8 cellular contexts compared by ENCODE assay signal in the genomic region with DNA sequence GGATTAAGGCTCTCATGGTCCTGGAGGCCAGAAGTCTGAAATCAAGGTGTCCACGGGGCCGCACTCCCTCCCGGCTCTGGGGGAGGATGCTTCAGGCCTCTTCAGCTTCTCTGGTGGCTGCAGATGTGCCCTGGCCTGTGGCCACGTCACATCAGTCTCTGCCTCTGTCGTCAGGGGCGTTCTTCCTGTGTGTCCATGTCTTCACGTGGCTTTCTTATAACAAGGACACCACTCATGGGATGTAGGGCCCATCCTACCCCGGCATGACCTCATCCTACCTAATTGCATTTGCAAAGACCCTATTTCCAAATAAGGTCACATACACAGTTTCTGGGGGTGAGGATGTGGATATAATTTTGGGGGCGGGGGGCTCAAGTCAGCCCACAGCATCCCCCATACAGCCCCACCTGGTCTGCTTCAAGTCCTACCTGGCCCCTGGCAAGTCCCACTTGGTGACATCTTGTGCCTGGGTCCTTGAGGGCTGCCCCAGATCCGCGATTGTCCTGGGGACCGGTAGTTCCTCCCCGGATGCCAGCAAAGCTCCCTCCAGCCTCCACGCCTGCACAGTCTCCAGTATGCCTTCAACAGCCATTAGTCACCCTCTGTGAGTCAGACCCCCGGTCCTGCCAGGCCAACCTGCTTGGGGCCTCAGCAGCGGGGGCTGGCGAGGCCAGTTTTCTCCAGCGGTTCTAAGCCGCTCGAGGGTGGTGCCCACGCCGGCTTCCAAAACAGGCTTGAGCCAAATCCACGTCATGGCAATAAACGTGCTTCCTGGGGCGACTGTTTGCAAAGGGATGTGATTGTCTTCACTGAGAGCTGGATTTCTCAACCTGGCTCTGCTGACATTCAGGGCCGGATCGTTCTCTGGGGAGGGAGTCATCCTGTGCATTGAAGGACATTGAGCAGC. TPM values are rescaled to one million over a fixed set of nuclear protein-coding genes. Genes with fewer than 3 reads are reported as not detected.
DNase-seq lines count a peak whose midpoint lies in the region; ATAC-seq and TF ChIP-seq lines count a peak whose summit lies in the region.

No MANE protein-coding gene starts in this region.

- peaks cover 29% of the 10 kb centered on the region for H3K36me3 Mint-ChIP-seq in activated CD8-positive, alpha-beta T cell treated with anti-CD3 and anti-CD28 coated beads for 36 hours (ENCODE audit: low read depth)

- H3K27me3 Mint-ChIP-seq in activated CD8-positive, alpha-beta T cell treated with anti-CD3 and anti-CD28 coated beads for 36 hours = no peaks in the 10 kb centered on the region

- peaks cover 42% of the 10 kb centered on the region for H3K4me1 Mint-ChIP-seq in activated CD8-positive, alpha-beta T cell treated with anti-CD3 and anti-CD28 coated beads for 36 hours (ENCODE audit: low read depth)

- peak; percentile 65 for ATAC-seq in activated CD8-positive, alpha-beta T cell treated with anti-CD3 and anti-CD28 coated beads for 36 hours
- peak; percentile 71 for ATAC-seq in Right ventricle myocardium superior (ENCODE audit: poor library complexity)

- POLR2A ChIA-PET in activated CD8-positive, alpha-beta T cell treated with anti-CD3 and anti-CD28 coated beads for 36 hours (lab: Charles Lee) = interaction anchor here (1.5 to 2.0 kb wide), 2 partner anchors 18 to 21 kb away, joined by 3 to 7 read pairs; no protein-coding TSS in a partner anchor

- no peak overlapping the region for H3K27ac Mint-ChIP-seq in activated CD8-positive, alpha-beta T cell treated with anti-CD3 and anti-CD28 coated beads for 36 hours

- TF ChIP-seq CTCF in AG09319 (IDR thresholded peaks at IDR 0.05; ENCODE audit: low read depth, low read length) = no peak
- no peak for TF ChIP-seq CTCF in activated CD8-positive, alpha-beta T cell treated with anti-CD3 and anti-CD28 coated beads for 36 hours (IDR thresholded peaks at IDR 0.05)

- DNase-seq in AG09319 (ENCODE audit: extremely low read depth, low read depth) = peak; percentile 88
- peak; percentile 87 for DNase-seq in HS-27A (ENCODE audit: low read depth)
- peak; percentile 41 for DNase-seq in activated CD8-positive, alpha-beta T cell treated with anti-CD3 and anti-CD28 coated beads for 36 hours
- peak; percentile 83 for DNase-seq in Right ventricle myocardium superior
- DNase-seq in pons (ENCODE audit: low spot score) = peak; percentile 53
- DNase-seq in NCI-H2227 treated with DMSO at 0.1 percent for 48 hours (lab: John Stamatoyannopoulos, UW) = no peak
- no peak for DNase-seq in NCI-H82 treated with DMSO at 0.1 percent for 48 hours (lab: John Stamatoyannopoulos, UW; ENCODE audit: unreplicated experiment)
- DNase-seq in cerebellar nuclear complex (lab: John Stamatoyannopoulos, UW) = no peak

- CTCF ChIA-PET in activated CD8-positive, alpha-beta T cell treated with anti-CD3 and anti-CD28 coated beads for 36 hours (lab: Charles Lee) = no interaction called here

- intact Hi-C loops in activated CD8-positive, alpha-beta T cell treated with anti-CD3 and anti-CD28 coated beads for 36 hours (cut with micrococcal nuclease) = no loop called here
- intact Hi-C loops in Right ventricle myocardium superior (cut with DNase I) = no loop called here

- H3K9me3 Mint-ChIP-seq in activated CD8-positive, alpha-beta T cell treated with anti-CD3 and anti-CD28 coated beads for 36 hours = no peaks in the 10 kb centered on the region

- no peak overlapping the region for H3K4me3 Mint-ChIP-seq in activated CD8-positive, alpha-beta T cell treated with anti-CD3 and anti-CD28 coated beads for 36 hours

RNA-seq across cellular contexts. Expression of a gene that starts 32.2 kb away (rescaled TPM):
- 100 to 1,000 TPM; 111 to 112 TPM for total RNA-seq in activated CD8-positive, alpha-beta T cell treated with anti-CD3 and anti-CD28 coated beads for 36 hours
- 32.4 TPM for total RNA-seq in Right ventricle myocardium superior

RNA-seq across cellular contexts. Expression of a gene that starts 32.5 kb away (rescaled TPM):
- total RNA-seq in activated CD8-positive, alpha-beta T cell treated with anti-CD3 and anti-CD28 coated beads for 36 hours = 10 to 100 TPM; 40.7 to 41.9 TPM
- total RNA-seq in Right ventricle myocardium superior = 4.5 TPM

Comparison
In these comparisons a context has a peak if more than half of its experiments do, and no peak if none do; other contexts are left out.
1. DNase-seq: peak in AG09319 (single experiment), HS-27A (single experiment), activated CD8-positive, alpha-beta T cell treated with anti-CD3 and anti-CD28 coated beads for 36 hours (single experiment), Right ventricle myocardium superior (single experiment) and pons (single experiment); none in NCI-H2227 treated with DMSO at 0.1 percent for 48 hours (single experiment), NCI-H82 treated with DMSO at 0.1 percent for 48 hours (single experiment) and cerebellar nuclear complex (0 of 2).